ENCODE assay signal across 14 cellular contexts in the genomic region with DNA sequence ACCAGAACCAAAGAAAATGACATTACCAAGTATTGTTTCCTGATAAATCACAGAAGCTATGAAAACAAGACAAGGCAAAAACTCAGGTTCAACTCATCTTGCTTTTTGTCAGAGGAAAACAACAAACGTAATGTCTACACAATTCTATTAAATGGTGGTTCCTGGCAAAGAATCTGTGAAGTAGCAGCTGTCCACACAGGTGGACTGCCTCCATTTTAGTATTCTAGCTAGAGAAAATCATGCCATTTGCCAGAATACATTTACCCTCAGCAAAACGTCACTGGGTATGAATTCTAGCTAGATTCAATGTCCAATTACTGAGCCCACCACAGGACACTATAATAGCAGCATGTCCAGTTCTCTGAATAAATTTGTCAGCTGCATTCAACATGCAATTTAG.
DNase-seq lines count a peak whose midpoint lies in the region.
"Had no signal": no experiment of that assay in that cellular context is flagged by ENCODE, and none has a peak within 500 bp of the region (broad histone marks: within the 10 kb centered on the region; RNA-seq: fewer than 3 reads in every experiment).

No MANE protein-coding gene starts in this region.

- no peaks in the 10 kb centered on the region for H3K27me3 Mint-ChIP-seq in immature natural killer cell (ENCODE audit: low read depth in 3 of 3)
- H3K27me3 Mint-ChIP-seq: CD4-positive, alpha-beta T cell had no signal

- no peak overlapping the region for H3K4me3 Mint-ChIP-seq in immature natural killer cell
- H3K4me3 Mint-ChIP-seq: CD4-positive, alpha-beta T cell; GM23338; H9 had no signal

- no peak overlapping the region for H3K27ac Mint-ChIP-seq in immature natural killer cell
- H3K27ac Mint-ChIP-seq: CD4-positive, alpha-beta T cell; GM23338 had no signal

- DNase-seq in NCI-H2107 treated with DMSO at 0.1 percent for 48 hours (lab: John Stamatoyannopoulos, UW; ENCODE audit: unreplicated experiment) (peak; percentile 56), NCI-H2107 (lab: John Stamatoyannopoulos, UW) (no peak), DMS 273 (lab: John Stamatoyannopoulos, UW; ENCODE audit: unreplicated experiment) (peak; percentile 78), NCI-H2081 treated with DMSO at 0.1 percent for 48 hours (lab: John Stamatoyannopoulos, UW) (peak; percentile 34), cerebellar cortex (ENCODE audit: low spot score) (peak; percentile 76), immature natural killer cell (no peak), COLO668 (lab: John Stamatoyannopoulos, UW; ENCODE audit: unreplicated experiment) (no peak), H7 (no peak)
- DNase-seq: 8988T; CD4-positive, alpha-beta T cell; COR-L47; H9 had no signal

- H3K36me3 ChIP-seq in H7 (replicated peaks; ENCODE audit: control insufficient read depth, insufficient read depth, low read length) = no peaks in the 10 kb centered on the region

- H3K4me1 Mint-ChIP-seq in immature natural killer cell = no peaks in the 10 kb centered on the region
- H3K4me1 Mint-ChIP-seq: GM23338, H9 had no signal

- H3K36me3 Mint-ChIP-seq in immature natural killer cell = peaks cover 0 to under 1% (median 0%) of the 10 kb centered on the region in 3 donors

- no peaks in the 10 kb centered on the region for H3K27me3 ChIP-seq in H7 (ENCODE audit: control insufficient read depth, insufficient read depth, low read length)

- peaks cover 0 to 16% (median 4%) of the 10 kb centered on the region in 6 donors for H3K9me3 Mint-ChIP-seq in immature natural killer cell
- H3K9me3 Mint-ChIP-seq: CD4-positive, alpha-beta T cell; GM23338; H9 had no signal

- no peak overlapping the region for H3K4me3 ChIP-seq in H7 (ENCODE audit: insufficient read depth, low read depth, low read length)
- H3K4me3 ChIP-seq: GM12878, GM23338 had no signal

Comparison
In these comparisons a context has a peak if more than half of its experiments do, and no peak if none do; other contexts are left out.
1. DNase-seq: peak in NCI-H2107 treated with DMSO at 0.1 percent for 48 hours (single experiment), DMS 273 (single experiment), NCI-H2081 treated with DMSO at 0.1 percent for 48 hours (single experiment) and cerebellar cortex (single experiment); none in NCI-H2107 (single experiment), immature natural killer cell (0 of 3), COLO668 (single experiment) and H7 (single experiment).